20 cellular contexts compared by ENCODE assay signal in genomic region chr4:82706349-82707000, GRCh38.
DNase-seq lines count a peak whose midpoint lies in the region; ATAC-seq and TF ChIP-seq lines count a peak whose summit lies in the region.
"Had no signal": no experiment of that assay in that cellular context is flagged by ENCODE, and none has a peak within 500 bp of the region (broad histone marks: within the 10 kb centered on the region; RNA-seq: fewer than 3 reads in every experiment).

No MANE protein-coding gene starts in this region.

- H3K4me3 ChIP-seq in dorsolateral prefrontal cortex (no peak overlapping the region), right cardiac atrium (ENCODE audit: low read length) (no peak overlapping the region)
- H3K4me3 ChIP-seq: esophagus muscularis mucosa, mucosa of descending colon, stomach had no signal

- peak; percentile 15 for DNase-seq in M059J (ENCODE audit: low read depth)
- no peak for DNase-seq in dorsolateral prefrontal cortex
- DNase-seq in right cardiac atrium, result no peak
- no peak for DNase-seq in T-helper 2 cell
- DNase-seq in activated CD4-positive, alpha-beta T cell treated with anti-CD3 and anti-CD28 coated beads for 48 hours, result no peak
- DNase-seq: activated naive CD4-positive, alpha-beta T cell; DND-41; Kasumi-1; mucosa of descending colon; NCI-H146; NCI-H510A; stimulated activated CD4-positive, alpha-beta T cell treated with anti-CD3 and anti-CD28 coated beads, Interleukin-12 subunit alpha, Interleukin-12 subunit beta, amount 100 ng/mL, for 4 hours; stomach had no signal

- intact Hi-C loops in dorsolateral prefrontal cortex (cut with DNase I) (no loop called here), right cardiac atrium (cut with DNase I) (no loop called here)

- H3K27ac ChIP-seq in dorsolateral prefrontal cortex, result peak overlapping the region in 56 of 59 donors; percentile 3 to 84 (median 53)
- H3K27ac ChIP-seq in right cardiac atrium (ENCODE audit: low read length), result no peak overlapping the region
- peak overlapping the region; percentile 54 for H3K27ac ChIP-seq in temporal lobe (ENCODE audit: low read depth, low read length)
- H3K27ac ChIP-seq: parathyroid adenoma had no signal

- H3K27me3 ChIP-seq in dorsolateral prefrontal cortex (no peaks in the 10 kb centered on the region), right cardiac atrium (ENCODE audit: control insufficient read depth, insufficient read depth) (no peaks in the 10 kb centered on the region)
- H3K27me3 ChIP-seq: esophagus muscularis mucosa, stomach had no signal

- ATAC-seq in right cardiac atrium, result peak; percentile 67 to 81
- ATAC-seq in GM19395 (IDR thresholded peaks at IDR 0.05; ENCODE audit: unreplicated experiment), result no peak
- ATAC-seq in GM18498 (IDR thresholded peaks at IDR 0.05; ENCODE audit: unreplicated experiment), result no peak
- ATAC-seq: mucosa of descending colon, Panc1, WTC11 had no signal

- 76% methylated on average over 3 of the region's 3 CpGs for WGBS in right cardiac atrium

- TF ChIP-seq CTCF in dorsolateral prefrontal cortex (IDR thresholded peaks at IDR 0.05 in 54 of 56, conservative IDR thresholded peaks at IDR 0.05 in 2 of 56; ENCODE audit: low read depth in 1 of 56, partially characterized antibody in 56 of 56), result no peak

- H3K4me1 ChIP-seq in right cardiac atrium (ENCODE audit: control insufficient read depth, insufficient read depth, low read length), result no peaks in the 10 kb centered on the region

- no peaks in the 10 kb centered on the region for H3K9me3 ChIP-seq in right cardiac atrium (ENCODE audit: control insufficient read depth, low read length)
- H3K9me3 ChIP-seq: esophagus muscularis mucosa, mucosa of descending colon, stomach had no signal

Comparison
In these comparisons a context has a peak if more than half of its experiments do, and no peak if none do; other contexts are left out.
1. ATAC-seq: peak in right cardiac atrium (2 of 2); none in GM19395 (single experiment) and GM18498 (single experiment).